28 cellular contexts compared by ENCODE assay signal in the genomic region with DNA sequence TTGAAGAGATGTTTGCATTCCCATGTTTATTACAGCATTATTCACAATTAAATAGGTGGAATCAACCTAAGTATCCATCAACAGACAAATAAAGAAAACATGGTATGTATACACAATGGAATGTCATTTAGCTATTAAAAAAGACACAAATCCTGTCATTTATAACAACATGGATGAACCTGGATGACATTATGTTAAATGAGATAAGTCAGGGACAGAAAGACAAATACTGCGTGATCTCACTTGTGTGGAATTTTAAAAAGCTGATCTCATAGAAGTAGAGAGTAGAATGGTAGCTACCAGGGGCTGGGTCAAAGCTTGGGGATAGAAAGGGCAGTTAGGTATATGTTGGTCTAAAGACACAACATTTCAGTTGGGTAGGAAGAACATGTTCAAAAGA.
"Had no signal": no experiment of that assay in that cellular context is flagged by ENCODE, and none has a peak within 500 bp of the region (broad histone marks: within the 10 kb centered on the region; RNA-seq: fewer than 3 reads in every experiment).

No MANE protein-coding gene starts in this region.

- H3K4me3 ChIP-seq: left ventricle myocardium inferior, lung, pancreas, prostate gland, skin epidermis, stomach, testis, thyroid gland, transverse colon, upper lobe of left lung, vagina had no signal

- DNase-seq: hypothalamus; immature natural killer cell; kidney; left ventricle myocardium inferior; naive thymus-derived CD8-positive, alpha-beta T cell; nucleus accumbens; pancreas; posterior cingulate gyrus; retina; right cardiac atrium; stimulated activated CD4-positive, alpha-beta T cell treated with anti-CD3 and anti-CD28 coated beads, Interleukin-12 subunit alpha, Interleukin-12 subunit beta, amount 100 ng/mL, for 4 hours; stimulated activated CD4-positive, alpha-beta T cell treated with anti-CD3 and anti-CD28 coated beads, Interleukin-15, amount 100 ng/mL, for 24 hours; stimulated activated CD4-positive, alpha-beta T cell treated with anti-CD3 and anti-CD28 coated beads, Interleukin-2, amount 100 ng/mL, for 24 hours; stimulated activated CD4-positive, alpha-beta T cell treated with anti-CD3 and anti-CD28 coated beads, Interleukin-4, amount 100 ng/mL, for 1 hour; stimulated activated naive B cell treated with anti-CD40 and anti-IgM and Interleukin-4, amounts not matched to agents 10 μg/mL and 1 μg/mL and 100 μg/mL, for 72 hours; stimulated activated naive CD8-positive, alpha-beta T cell treated with anti-CD3 and anti-CD28 coated beads, Interleukin-15, Interleukin-2, amounts not matched to agents 100 U/mL and 50 U/mL, for 24 hours; stomach; testis; thyroid gland; transverse colon; upper lobe of left lung had no signal

- H3K27me3 ChIP-seq: pancreas, stomach, testis, thyroid gland, transverse colon, upper lobe of left lung, vagina had no signal

- H3K36me3 Mint-ChIP-seq: immature natural killer cell; naive thymus-derived CD8-positive, alpha-beta T cell; stimulated activated naive B cell treated with anti-CD40 and anti-IgM and Interleukin-4, amounts not matched to agents 10 μg/mL and 1 μg/mL and 100 μg/mL, for 72 hours had no signal

- H3K4me3 Mint-ChIP-seq: immature natural killer cell; naive thymus-derived CD8-positive, alpha-beta T cell; nephron; neural crest cell; stimulated activated naive B cell treated with anti-CD40 and anti-IgM and Interleukin-4, amounts not matched to agents 10 μg/mL and 1 μg/mL and 100 μg/mL, for 72 hours had no signal

- ATAC-seq: naive thymus-derived CD8-positive, alpha-beta T cell; pancreas; right cardiac atrium; sciatic nerve; stimulated activated naive B cell treated with anti-CD40 and anti-IgM and Interleukin-4, amounts not matched to agents 10 μg/mL and 1 μg/mL and 100 μg/mL, for 72 hours; stimulated activated naive CD8-positive, alpha-beta T cell treated with anti-CD3 and anti-CD28 coated beads, Interleukin-15, Interleukin-2, amounts not matched to agents 100 U/mL and 50 U/mL, for 24 hours had no signal

- H3K9me3 Mint-ChIP-seq: immature natural killer cell; stimulated activated naive B cell treated with anti-CD40 and anti-IgM and Interleukin-4, amounts not matched to agents 10 μg/mL and 1 μg/mL and 100 μg/mL, for 72 hours had no signal

- H3K27ac Mint-ChIP-seq: immature natural killer cell; naive thymus-derived CD8-positive, alpha-beta T cell; nephron; stimulated activated naive B cell treated with anti-CD40 and anti-IgM and Interleukin-4, amounts not matched to agents 10 μg/mL and 1 μg/mL and 100 μg/mL, for 72 hours had no signal

- H3K27me3 Mint-ChIP-seq: stimulated activated naive B cell treated with anti-CD40 and anti-IgM and Interleukin-4, amounts not matched to agents 10 μg/mL and 1 μg/mL and 100 μg/mL, for 72 hours had no signal

- H3K4me1 ChIP-seq: left ventricle myocardium inferior, pancreas, prostate gland, stomach, testis, transverse colon, upper lobe of left lung, vagina had no signal

- H3K4me1 Mint-ChIP-seq: immature natural killer cell, nephron had no signal

- H3K9me3 ChIP-seq: pancreas, prostate gland, stomach, testis, thyroid gland, transverse colon, upper lobe of left lung, vagina had no signal

- H3K36me3 ChIP-seq: left ventricle myocardium inferior, pancreas, prostate gland, stomach, thyroid gland, transverse colon, upper lobe of left lung, vagina had no signal
